In the genomic region with DNA sequence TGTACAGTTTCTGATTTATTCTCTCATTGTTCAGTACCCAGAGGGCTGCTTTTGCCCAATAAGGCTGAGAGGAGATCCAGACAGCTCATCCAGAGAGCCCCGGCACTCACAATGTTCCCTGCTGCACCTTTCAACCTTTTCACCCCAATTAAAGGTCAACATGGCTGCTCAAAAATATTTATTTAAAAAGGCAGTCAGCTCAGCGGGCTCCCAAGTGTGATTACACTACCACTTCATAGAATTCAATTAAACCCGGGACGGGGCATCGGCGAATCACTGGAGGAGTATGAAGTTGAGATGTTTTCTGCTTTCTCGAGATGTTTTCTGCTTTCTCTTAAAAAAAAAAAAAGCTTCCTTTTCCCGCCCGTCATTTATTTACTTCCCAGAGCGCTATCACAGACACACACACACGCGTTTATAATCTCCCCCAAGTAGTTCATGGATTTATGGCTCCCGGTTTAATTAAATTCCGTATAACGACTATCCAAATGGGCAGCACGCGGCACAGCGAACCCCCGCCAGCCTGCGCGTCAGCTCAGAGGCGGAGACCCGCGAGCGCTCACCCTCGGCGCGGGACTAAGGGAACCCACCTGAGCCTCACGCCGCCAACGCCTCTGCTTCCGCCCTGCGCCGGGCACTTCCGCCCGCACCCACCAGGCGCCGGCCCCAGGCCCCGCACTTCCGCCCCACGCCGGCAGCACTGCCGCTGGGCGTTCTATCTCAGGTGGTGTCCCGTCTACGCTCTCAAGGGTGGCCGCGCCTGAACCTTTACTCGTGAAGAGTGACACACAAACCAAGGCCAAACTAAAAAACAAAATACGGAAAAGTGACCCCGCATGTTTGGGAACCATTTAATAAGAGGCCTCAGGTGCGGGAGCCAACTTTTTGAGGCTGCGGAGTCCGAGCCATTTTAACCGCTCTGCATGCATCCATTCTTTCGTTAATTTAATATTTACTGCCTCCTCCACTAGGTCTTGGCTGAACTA, we compare ENCODE assay signal across 8 cellular contexts. TPM values are rescaled to one million over a fixed set of nuclear protein-coding genes. Genes with fewer than 3 reads are reported as not detected.
DNase-seq lines count a peak whose midpoint lies in the region; ATAC-seq and TF ChIP-seq lines count a peak whose summit lies in the region.

A gene (minus strand): TSS at position 642 of the 986 bp plus-strand sequence. CDS start 14,507 bp downstream, outside the sequence.

- no peak within 1 kb of the TSS for H3K27ac ChIP-seq in OCI-LY3 (ENCODE audit: low read length)

- H3K9ac ChIP-seq in OCI-LY3 (ENCODE audit: low read length) = peak within 1 kb of the TSS; percentile 76

- CTCF ChIA-PET in AG04449 (lab: Yijun Ruan, JAX) = interaction anchor here (0.9 to 2.2 kb wide), 4 partner anchors 12 to 240 kb away, joined by 3 to 6 read pairs (median 4); no protein-coding TSS in a partner anchor

- peak; percentile 85 for TF ChIP-seq POLR2A in GM18951 (IDR thresholded peaks at IDR 0.05; ENCODE audit: extremely low read depth, insufficient read depth, insufficient read length)

- intact Hi-C loops in posterior vena cava (cut with DNase I) = no loop called here

- in situ Hi-C loops in GM18951 (cut with MboI; ENCODE audit: low sequenced_read_pairs, unreplicated experiment) = no loop called here

- H2AFZ ChIP-seq in OCI-LY3 (ENCODE audit: low read depth, low read length) = peak within 1 kb of the TSS; percentile 77

- TF ChIP-seq CTCF in AG04449 (IDR thresholded peaks at IDR 0.05; ENCODE audit: insufficient read depth, low read length, missing control alignments) = no peak
- no peak for TF ChIP-seq CTCF in OCI-LY3 (IDR thresholded peaks at IDR 0.05; ENCODE audit: low read depth, low read length)
- TF ChIP-seq CTCF in fibroblast of pulmonary artery (IDR thresholded peaks at IDR 0.05; ENCODE audit: low read length, missing control alignments) = no peak

- H3K4me3 ChIP-seq in AG04449 (ENCODE audit: low read depth, low read length) (peak within 1 kb of the TSS; percentile 62), OCI-LY3 (ENCODE audit: low read length) (peak within 1 kb of the TSS; percentile 82), fibroblast of pulmonary artery (replicated peaks; ENCODE audit: low read depth, low read length) (peak within 1 kb of the TSS; percentile 61)

- peaks cover 8% of the 10 kb centered on the region; the same call in 1 of the 2 replicates for H3K4me1 ChIP-seq in OCI-LY3 (ENCODE audit: low read length)

- H3K36me3 ChIP-seq in OCI-LY3 (replicated peaks; ENCODE audit: low read depth, low read length) = no peaks in the 10 kb centered on the region

- DNase-seq in AG04449 (ENCODE audit: low read depth, low spot score) (no peak), activated T-helper 1 cell treated with Interleukin-2 at 50 U/mL for 16 hours (ENCODE audit: low read depth) (peak; percentile 49), fibroblast of pulmonary artery (ENCODE audit: low read depth) (peak; percentile 29), posterior vena cava (ENCODE audit: low spot score) (peak; percentile 89), ureter (ENCODE audit: low spot score) (peak; percentile 58)

- ATAC-seq in HG03108 (IDR thresholded peaks at IDR 0.05; ENCODE audit: unreplicated experiment) = peak; percentile 96

- no peaks in the 10 kb centered on the region for H3K27me3 ChIP-seq in OCI-LY3 (ENCODE audit: low read depth, low read length)

- POLR2A ChIA-PET in AG04449 (lab: Yijun Ruan, JAX) = interaction anchor here (1.0 kb wide), 1 partner anchor 15 kb away, joined by 3 read pairs; no protein-coding TSS in a partner anchor

- peak within 1 kb of the TSS; percentile 66 for H3K4me2 ChIP-seq in OCI-LY3 (ENCODE audit: low read length)

- H4K20me1 ChIP-seq in OCI-LY3 (ENCODE audit: insufficient read depth, low read length) = no peaks in the 10 kb centered on the region

- H3K79me2 ChIP-seq in OCI-LY3 (ENCODE audit: low read length) = no peaks in the 10 kb centered on the region

- no peaks in the 10 kb centered on the region for H3K9me3 ChIP-seq in OCI-LY3 (ENCODE audit: insufficient read depth, low read length)

RNA-seq across cellular contexts. Expression of the gene that starts here (rescaled TPM):
- total RNA-seq in posterior vena cava (1 to 10 TPM; 3.3 to 4.2 TPM), ureter (15.5 TPM)
